In genomic region chr19:42241279-42241678, GRCh38 we compare ENCODE assay signal across 9 cellular contexts. TPM values are rescaled to one million over a fixed set of nuclear protein-coding genes. Genes with fewer than 3 reads are reported as not detected.
DNase-seq lines count a peak whose midpoint lies in the region; ATAC-seq and TF ChIP-seq lines count a peak whose summit lies in the region.
"Had no signal": no experiment of that assay in that cellular context is flagged by ENCODE, and none has a peak within 500 bp of the region (broad histone marks: within the 10 kb centered on the region; RNA-seq: fewer than 3 reads in every experiment).

No MANE protein-coding gene starts in this region.

- H3K4me1 Mint-ChIP-seq in T-cell = peaks cover 56 to 61% (median 59%) of the 10 kb centered on the region in 3 donors

- DNase-seq in GM12864 (ENCODE audit: low read depth) = no peak
- DNase-seq in T-cell = no peak
- no peak for DNase-seq in fibroblast of villous mesenchyme (ENCODE audit: low read depth)
- DNase-seq in retinal pigment epithelial cell (ENCODE audit: low read depth) = no peak
- DNase-seq in HPDE6-E6E7 (ENCODE audit: extremely low spot score) = no peak
- no peak for DNase-seq in DMS53 treated with DMSO at 0.1 percent for 48 hours (lab: John Stamatoyannopoulos, UW; ENCODE audit: unreplicated experiment)
- DNase-seq: cortex of kidney had no signal

- no peak for TF ChIP-seq CTCF in GM12864 (IDR thresholded peaks at IDR 0.05; ENCODE audit: low read depth, low read length, missing control alignments)
- no peak for TF ChIP-seq CTCF in fibroblast of villous mesenchyme (IDR thresholded peaks at IDR 0.05; ENCODE audit: insufficient read depth, low read depth, low read length)
- TF ChIP-seq CTCF in retinal pigment epithelial cell (conservative IDR thresholded peaks at IDR 0.05; ENCODE audit: low read depth, low read length) = no peak

- CTCF ChIA-PET in T-cell (lab: Charles Lee) = no interaction called here

- POLR2A ChIA-PET in T-cell (lab: Charles Lee) = no interaction called here

- H3K36me3 Mint-ChIP-seq in T-cell = peaks cover 23% of the 10 kb centered on the region

- H3K4me3 Mint-ChIP-seq in T-cell = peak overlapping the region; percentile 78 to 89 (median 83)

- H3K27ac Mint-ChIP-seq in T-cell = peak overlapping the region in 1 of 2 donors; percentile 82

- no peaks in the 10 kb centered on the region for H3K9me3 Mint-ChIP-seq in T-cell

- ATAC-seq in T-cell (replicated peaks in 1 of 4) (no peak), HG03135 (IDR thresholded peaks at IDR 0.05; ENCODE audit: unreplicated experiment) (no peak), GM21528 (IDR thresholded peaks at IDR 0.05; ENCODE audit: low FRiP score, unreplicated experiment) (no peak)

- no peaks in the 10 kb centered on the region for H3K27me3 Mint-ChIP-seq in T-cell

- peak overlapping the region; percentile 69 for H3K4me3 ChIP-seq in GM12864 (ENCODE audit: low read depth, low read length)
- H3K4me3 ChIP-seq in fibroblast of villous mesenchyme (ENCODE audit: low read depth, low read length) = peak overlapping the region; percentile 90
- H3K4me3 ChIP-seq in retinal pigment epithelial cell (ENCODE audit: low read length) = peak overlapping the region; percentile 85

RNA-seq across cellular contexts. Expression of gene GSK3A, which starts 1.1 kb away (rescaled TPM):
- total RNA-seq in T-cell (10 to 100 TPM; 21.4 to 45.8 (median 38.1) TPM), fibroblast of villous mesenchyme (16.8 and 21.2 TPM in 2 replicates)

RNA-seq across cellular contexts. Expression of gene ERF, which starts 13.6 kb away (rescaled TPM):
- total RNA-seq in T-cell (10 to 100 TPM; 35.9 to 97.3 (median 44.6) TPM), fibroblast of villous mesenchyme (27.6 and 32.5 TPM in 2 replicates)

RNA-seq across cellular contexts. Expression of gene ZNF526, which starts 21.2 kb away (rescaled TPM):
- 10 to 100 TPM in 3 of 5 donors, 1 to 10 TPM in 2; 8.0 to 25.1 (median 23.1) TPM for total RNA-seq in T-cell
- total RNA-seq in fibroblast of villous mesenchyme = 14.8 and 20.3 TPM in 2 replicates

RNA-seq across cellular contexts. Expression of gene DEDD2, which starts 23.8 kb away (rescaled TPM):
- total RNA-seq in T-cell (10 to 100 TPM; 67.6 to 82.8 (median 71.0) TPM), fibroblast of villous mesenchyme (14.8 and 15.1 TPM in 2 replicates)

RNA-seq across cellular contexts. Expression of gene CIC, which starts 27.8 kb away (rescaled TPM):
- total RNA-seq in T-cell (100 to 1,000 TPM in 4 of 5 donors, 10 to 100 TPM in 1; 93.9 to 110 (median 104) TPM), fibroblast of villous mesenchyme (23.7 and 26.7 TPM in 2 replicates)
